ENCODE assay signal across 8 cellular contexts in the genomic region with DNA sequence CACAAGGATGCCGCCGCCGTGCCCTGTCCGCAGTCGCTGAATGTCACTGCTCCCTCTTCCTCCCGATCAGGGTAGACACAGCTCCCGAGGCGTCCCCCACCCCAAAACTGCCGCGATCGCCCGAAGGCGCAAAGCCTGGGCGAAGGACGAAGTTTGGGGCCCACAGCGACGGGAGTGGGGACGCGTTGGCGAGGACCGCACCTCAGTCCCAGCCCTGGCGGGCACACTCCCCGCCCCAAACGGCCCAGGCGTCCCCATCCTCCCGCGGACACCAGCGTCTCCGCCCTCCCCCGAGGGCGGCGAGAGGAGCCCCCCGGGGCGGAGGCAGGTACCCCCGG. TPM values are rescaled to one million over a fixed set of nuclear protein-coding genes. Genes with fewer than 3 reads are reported as not detected.
DNase-seq lines count a peak whose midpoint lies in the region; ATAC-seq and TF ChIP-seq lines count a peak whose summit lies in the region.

No MANE protein-coding gene starts in this region.

- H3K4me2 ChIP-seq in SU-DHL-6 (ENCODE audit: low read depth, low read length, poor library complexity, severe bottlenecking): peak overlapping the region; percentile 80

- no peaks in the 10 kb centered on the region for H3K36me3 ChIP-seq in SU-DHL-6 (ENCODE audit: low read length)
- peaks cover under 1% of the 10 kb centered on the region for H3K36me3 ChIP-seq in lower lobe of right lung

- no peaks in the 10 kb centered on the region for H3K9me3 ChIP-seq in SU-DHL-6 (ENCODE audit: insufficient read depth, low read length)
- H3K9me3 ChIP-seq in lower lobe of right lung: no peaks in the 10 kb centered on the region

- no peaks in the 10 kb centered on the region for H3K9me2 ChIP-seq in SU-DHL-6 (replicated peaks; ENCODE audit: insufficient read depth, low read length)

- DNase-seq in NCI-H748 (lab: John Stamatoyannopoulos, UW; ENCODE audit: unreplicated experiment) (peak; percentile 43), NCI-H748 treated with DMSO at 0.1 percent for 48 hours (lab: John Stamatoyannopoulos, UW) (no peak), lower lobe of right lung (peak; percentile 61), KG1 (lab: John Stamatoyannopoulos, UW) (no peak)
- DNase-seq in central memory CD4-positive, alpha-beta T cell: peak; percentile 35
- DNase-seq in stimulated activated CD4-positive, alpha-beta T cell treated with anti-CD3 and anti-CD28 coated beads, Interleukin-4, amount 100 ng/mL, for 48 hours (ENCODE audit: low read depth in 2 of 2): peak; percentile 24 to 32

- peaks cover 23% of the 10 kb centered on the region for H3F3A ChIP-seq in SU-DHL-6 (ENCODE audit: insufficient read depth)

- H3K4me1 ChIP-seq in lower lobe of right lung: peaks cover 55% of the 10 kb centered on the region

- no peak for TF ChIP-seq CTCF in SU-DHL-6 (IDR thresholded peaks at IDR 0.05; ENCODE audit: insufficient read depth, low read length, poor library complexity, severe bottlenecking)
- no peak for TF ChIP-seq CTCF in lower lobe of right lung (IDR thresholded peaks at IDR 0.05)

- no peak overlapping the region; the same call in 1 of the 2 replicates for H3K27ac ChIP-seq in SU-DHL-6 (ENCODE audit: low read depth, low read length)
- H3K27ac ChIP-seq in lower lobe of right lung: peak overlapping the region; percentile 86

- peaks cover 18% of the 10 kb centered on the region for H3K79me2 ChIP-seq in SU-DHL-6 (ENCODE audit: insufficient read depth, low read length)

- H3K9ac ChIP-seq in SU-DHL-6 (ENCODE audit: low read length): peak overlapping the region; percentile 98

- intact Hi-C loops in lower lobe of right lung (cut with DNase I): no loop called here

- no peaks in the 10 kb centered on the region for H3K27me3 ChIP-seq in SU-DHL-6 (ENCODE audit: low read length)
- H3K27me3 ChIP-seq in lower lobe of right lung (ENCODE audit: low read depth): no peaks in the 10 kb centered on the region

- ATAC-seq in lower lobe of right lung: no peak
- ATAC-seq in HG03565 (IDR thresholded peaks at IDR 0.05; ENCODE audit: unreplicated experiment): no peak

- H3K4me3 ChIP-seq in SU-DHL-6 (ENCODE audit: insufficient read depth, low read length, poor library complexity, severe bottlenecking) (peak overlapping the region; percentile 99), lower lobe of right lung (peak overlapping the region; percentile 97)

- H4K20me1 ChIP-seq in SU-DHL-6 (ENCODE audit: low read depth, low read length): no peaks in the 10 kb centered on the region

- peak overlapping the region; percentile 66 for H2AFZ ChIP-seq in SU-DHL-6 (ENCODE audit: low read depth, low read length, severe bottlenecking)

RNA-seq across cellular contexts. Expression of a gene that starts 1.4 kb away (rescaled TPM):
- 46.3 TPM for total RNA-seq in lower lobe of right lung

Comparison
In these comparisons a context has a peak if more than half of its experiments do, and no peak if none do; other contexts are left out.
1. DNase-seq: peak in NCI-H748 (single experiment), central memory CD4-positive, alpha-beta T cell (single experiment), lower lobe of right lung (single experiment) and stimulated activated CD4-positive, alpha-beta T cell treated with anti-CD3 and anti-CD28 coated beads, Interleukin-4, amount 100 ng/mL, for 48 hours (2 of 2); none in NCI-H748 treated with DMSO at 0.1 percent for 48 hours (single experiment) and KG1 (single experiment).